1 cellular context compared by ENCODE assay signal in genomic region chr19:45632468-45633196, GRCh38.
TF ChIP-seq lines count a peak whose summit lies in the region.

No MANE protein-coding gene starts in this region.

TF ChIP-seq in K562, 482 proteins besides CTCF, POLR2A, EP300 and RAD21 (continued from another document and continues in another):
- TF ChIP-seq CHD7 (IDR thresholded peaks at IDR 0.05; ENCODE audit: low read depth, low read length) (no peak), MAX (CRISPR knock-in tag; IDR thresholded peaks at IDR 0.05) (peak; percentile 25; the same call in 1 of the 2 replicates), ZNF280B (CRISPR knock-in tag; IDR thresholded peaks at IDR 0.05) (no peak), VEZF1 (CRISPR knock-in tag; IDR thresholded peaks at IDR 0.05) (peak; percentile 56; the same call in 1 of the 2 replicates), HDAC2 (IDR thresholded peaks at IDR 0.05) (no peak), EHMT2 (IDR thresholded peaks at IDR 0.05) (no peak), NELFE (IDR thresholded peaks at IDR 0.05; ENCODE audit: insufficient read depth, insufficient read length) (no peak), JUN (IDR thresholded peaks at IDR 0.05; ENCODE audit: borderline replicate concordance, low read depth, low read length) (peak; percentile 58), JUN (CRISPR knock-in tag; IDR thresholded peaks at IDR 0.05; ENCODE audit: borderline replicate concordance) (no peak), CREM (IDR thresholded peaks at IDR 0.05; ENCODE audit: low read depth) (peak; percentile 93), ZNF445 (CRISPR knock-in tag; IDR thresholded peaks at IDR 0.05; ENCODE audit: low read depth) (no peak), ZNF280A (IDR thresholded peaks at IDR 0.05; ENCODE audit: low read depth, partially characterized antibody) (no peak), ZNF717 (CRISPR knock-in tag; IDR thresholded peaks at IDR 0.05) (no peak), FOXK2 (conservative IDR thresholded peaks at IDR 0.05 in 1 of 2, IDR thresholded peaks at IDR 0.05 in 1 of 2; ENCODE audit: low read depth in 2 of 2) (no peak), ZNF12 (CRISPR knock-in tag; IDR thresholded peaks at IDR 0.05) (no peak), HDAC8 (tag; IDR thresholded peaks at IDR 0.05) (no peak), TFAP4 (CRISPR knock-in tag; IDR thresholded peaks at IDR 0.05; ENCODE audit: borderline replicate concordance) (peak; percentile 89), ZNF79 (CRISPR knock-in tag; IDR thresholded peaks at IDR 0.05; ENCODE audit: low read depth) (no peak), ATF7 (IDR thresholded peaks at IDR 0.05) (peak; percentile 82), GATAD2B (IDR thresholded peaks at IDR 0.05; ENCODE audit: borderline replicate concordance) (no peak), ARNT (IDR thresholded peaks at IDR 0.05) (no peak), ZBED1 (IDR thresholded peaks at IDR 0.05) (no peak), FOS (IDR thresholded peaks at IDR 0.05; ENCODE audit: extremely low read depth, insufficient read length) (peak; percentile 15), ZNF263 (CRISPR knock-in tag; IDR thresholded peaks at IDR 0.05; ENCODE audit: borderline replicate concordance) (no peak), MNT (conservative IDR thresholded peaks at IDR 0.05) (peak in 1 of 2 experiments; percentile 26; a peak in 1 of 4 replicates), SP1 (CRISPR knock-in tag; IDR thresholded peaks at IDR 0.05) (peak; percentile 83), ZNF77 (CRISPR knock-in tag; IDR thresholded peaks at IDR 0.05) (no peak), ZNF121 (CRISPR knock-in tag; conservative IDR thresholded peaks at IDR 0.05) (no peak), NR3C1 (CRISPR knock-in tag; IDR thresholded peaks at IDR 0.05) (no peak), ZNF311 (CRISPR knock-in tag; IDR thresholded peaks at IDR 0.05) (no peak), GTF2F1 (IDR thresholded peaks at IDR 0.05; ENCODE audit: low read depth, low read length) (no peak), EGR1 (conservative IDR thresholded peaks at IDR 0.05) (no peak), ZNF395 (CRISPR knock-in tag; IDR thresholded peaks at IDR 0.05) (no peak), PTBP1 (IDR thresholded peaks at IDR 0.05; ENCODE audit: low read depth, low read length) (no peak), SRF (CRISPR knock-in tag; IDR thresholded peaks at IDR 0.05) (no peak), PATZ1 (CRISPR knock-in tag; IDR thresholded peaks at IDR 0.05; ENCODE audit: borderline replicate concordance) (no peak), MAZ (CRISPR knock-in tag; conservative IDR thresholded peaks at IDR 0.05 in 1 of 2, IDR thresholded peaks at IDR 0.05 in 1 of 2) (peak; percentile 44 to 60; a peak in 3 of 4 replicates), ZNF561 (CRISPR knock-in tag; conservative IDR thresholded peaks at IDR 0.05) (no peak), MYNN (IDR thresholded peaks at IDR 0.05) (peak; percentile 79), MYNN (CRISPR knock-in tag; IDR thresholded peaks at IDR 0.05) (no peak), JUND (IDR thresholded peaks at IDR 0.05; ENCODE audit: borderline replicate concordance, low read depth, low read length) (peak; percentile 91), JUND (tag; IDR thresholded peaks at IDR 0.05; ENCODE audit: borderline replicate concordance, low read depth, low read length) (peak; percentile 83; the same call in 2 of the 3 replicates)
